Comparison of ENCODE assay signal across 8 cellular contexts in genomic region chr6:131715567-131715966, GRCh38. TPM values are rescaled to one million over a fixed set of nuclear protein-coding genes. Genes with fewer than 3 reads are reported as not detected.
"Had no signal": no experiment of that assay in that cellular context is flagged by ENCODE, and none has a peak within 500 bp of the region (broad histone marks: within the 10 kb centered on the region; RNA-seq: fewer than 3 reads in every experiment).

No MANE protein-coding gene starts in this region.

RNA-seq across cellular contexts. Expression of gene CTAGE9, which starts 4.8 kb away (rescaled TPM):
- total RNA-seq: astrocyte, chondrocyte, dermis blood vessel endothelial cell, kidney epithelial cell, left ventricle myocardium superior, skeletal muscle tissue, tibial nerve, vagina had no signal

RNA-seq across cellular contexts. Expression of gene OR2A4, which starts 14.4 kb away (rescaled TPM):
- total RNA-seq: astrocyte, chondrocyte, dermis blood vessel endothelial cell, kidney epithelial cell, left ventricle myocardium superior, tibial nerve, vagina had no signal
